8 cellular contexts compared by ENCODE assay signal in the genomic region with DNA sequence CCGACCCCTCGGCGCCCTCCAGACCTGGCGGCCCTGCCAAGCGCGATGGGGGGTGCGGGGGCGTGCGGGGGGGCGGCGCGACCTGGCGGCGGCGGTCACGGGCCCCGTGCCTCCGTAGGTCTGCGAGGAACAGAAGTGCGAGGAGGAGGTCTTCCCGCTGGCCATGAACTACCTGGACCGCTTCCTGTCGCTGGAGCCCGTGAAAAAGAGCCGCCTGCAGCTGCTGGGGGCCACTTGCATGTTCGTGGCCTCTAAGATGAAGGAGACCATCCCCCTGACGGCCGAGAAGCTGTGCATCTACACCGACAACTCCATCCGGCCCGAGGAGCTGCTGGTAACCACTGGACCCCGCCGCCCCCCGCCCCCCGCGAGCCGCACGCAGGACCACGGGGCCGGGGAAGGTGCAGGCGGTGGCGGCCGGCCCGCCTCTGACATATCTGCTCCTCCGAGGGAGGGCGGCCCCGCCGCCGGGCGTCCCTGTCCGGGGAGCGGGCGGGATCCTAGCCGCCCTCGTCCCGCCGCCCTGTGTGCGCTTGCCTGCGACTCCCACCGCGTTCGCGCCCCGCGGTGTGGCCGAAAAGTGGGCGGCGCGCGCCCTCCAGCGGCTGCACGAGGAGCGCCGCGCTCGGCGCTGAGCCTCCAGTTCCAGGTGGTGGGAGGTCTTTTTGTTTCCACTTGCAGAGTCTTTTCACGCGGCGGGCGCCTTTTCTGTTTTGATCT. TPM values are rescaled to one million over a fixed set of nuclear protein-coding genes. Genes with fewer than 3 reads are reported as not detected.
DNase-seq lines count a peak whose midpoint lies in the region; ATAC-seq and TF ChIP-seq lines count a peak whose summit lies in the region.

No MANE protein-coding gene starts in this region.

- H3K9me3 ChIP-seq in OCI-LY1 (ENCODE audit: low read length) (no peaks in the 10 kb centered on the region), esophagus (ENCODE audit: control insufficient read depth in 2 of 2, insufficient read depth in 1 of 2, low read depth in 1 of 2, low read length in 1 of 2) (no peaks in the 10 kb centered on the region), mucosa of stomach (ENCODE audit: control insufficient read depth, low read length) (no peaks in the 10 kb centered on the region)

- H4K20me1 ChIP-seq in OCI-LY1 (ENCODE audit: insufficient read depth, low read length) = no peaks in the 10 kb centered on the region

- CTCF ChIA-PET in GM10248 (lab: Yijun Ruan, JAX) = interaction anchor here (0.7 to 5.1 kb wide), 14 partner anchors 9 to 1346 kb away, joined by 3 to 62 read pairs (median 4); a partner anchor contains a TSS

- H3K4me3 ChIP-seq in OCI-LY1 (ENCODE audit: low read depth, low read length, poor library complexity, severe bottlenecking) = peak overlapping the region; percentile 45
- H3K4me3 ChIP-seq in esophagus (ENCODE audit: low read depth in 1 of 2, low read length in 2 of 2) = peak overlapping the region; percentile 85 to 88
- H3K4me3 ChIP-seq in mucosa of stomach (ENCODE audit: low read length) = peak overlapping the region; percentile 25

- WGBS in esophagus, 2 donors = 1% methylated on average over 51 to 81 of the region's 81 CpGs

- H3K9me2 ChIP-seq in OCI-LY1 (ENCODE audit: low read depth, low read length) = no peaks in the 10 kb centered on the region

- peak overlapping the region; percentile 65 for H3K4me2 ChIP-seq in OCI-LY1 (ENCODE audit: low read length)

- H3K27me3 ChIP-seq in OCI-LY1 (ENCODE audit: insufficient read depth, low read length) (no peaks in the 10 kb centered on the region), esophagus (ENCODE audit: control insufficient read depth in 1 of 2, insufficient read depth in 2 of 2, low read length in 2 of 2) (no peaks in the 10 kb centered on the region), mucosa of stomach (ENCODE audit: control insufficient read depth, insufficient read depth, low read length) (peaks cover 3% of the 10 kb centered on the region)

- DNase-seq in GM10248 (ENCODE audit: extremely low spot score) (peak; percentile 87), activated T-cell treated with anti-CD3 and anti-CD28 coated beads for 24 hours (ENCODE audit: low read depth) (peak; percentile 71)
- DNase-seq in stimulated activated CD8-positive, alpha-beta memory T cell treated with anti-CD3 and anti-CD28 coated beads, Interleukin-4, amount 100 ng/mL, for 24 hours (ENCODE audit: low read depth) = peak; percentile 68

- H3K36me3 ChIP-seq in OCI-LY1 (ENCODE audit: insufficient read depth, low read length) (no peaks in the 10 kb centered on the region), esophagus (ENCODE audit: control insufficient read depth in 2 of 2, insufficient read depth in 2 of 2, low read length in 1 of 2) (peaks cover 0 to 27% of the 10 kb centered on the region in 2 donors), mucosa of stomach (ENCODE audit: control insufficient read depth, insufficient read depth, low read length) (peaks cover 12% of the 10 kb centered on the region)

- H3K79me2 ChIP-seq in OCI-LY1 (ENCODE audit: insufficient read depth, low read length) = no peaks in the 10 kb centered on the region

- POLR2A ChIA-PET in GM10248 (lab: Yijun Ruan, JAX) = no interaction called here

- TF ChIP-seq CTCF in GM10248 (IDR thresholded peaks at IDR 0.05; ENCODE audit: control extremely low read depth, extremely low read depth, low read depth, missing control alignments) (peak; percentile 89), OCI-LY1 (IDR thresholded peaks at IDR 0.05; ENCODE audit: low read length) (peak; percentile 56)

- H3K27ac ChIP-seq in OCI-LY1 (ENCODE audit: low read depth, low read length, poor library complexity, severe bottlenecking) (no peak overlapping the region), esophagus (ENCODE audit: low read depth in 2 of 2, low read length in 1 of 2) (peak overlapping the region; percentile 78 to 84)

- no peak overlapping the region for H2AFZ ChIP-seq in OCI-LY1 (ENCODE audit: low read length)

- no peak overlapping the region for H3K9ac ChIP-seq in OCI-LY1 (ENCODE audit: low read length)
- peak overlapping the region; percentile 82 for H3K9ac ChIP-seq in mucosa of stomach (ENCODE audit: low read length)

- no peaks in the 10 kb centered on the region for H3F3A ChIP-seq in OCI-LY1 (ENCODE audit: insufficient read depth, low read length)

- peak; percentile 53 for ATAC-seq in HG03342 (IDR thresholded peaks at IDR 0.05; ENCODE audit: unreplicated experiment)
- no peak for ATAC-seq in GM18873 (IDR thresholded peaks at IDR 0.05; ENCODE audit: low FRiP score, unreplicated experiment)

- H3K4me1 ChIP-seq in OCI-LY1 (ENCODE audit: insufficient read depth, low read length, severe bottlenecking) (no peaks in the 10 kb centered on the region), esophagus (ENCODE audit: control insufficient read depth in 2 of 2, insufficient read depth in 2 of 2, low read length in 1 of 2) (peaks cover 1 to 13% of the 10 kb centered on the region in 2 donors), mucosa of stomach (ENCODE audit: control insufficient read depth, insufficient read depth, low read length) (peaks cover 36% of the 10 kb centered on the region)

RNA-seq across cellular contexts. Expression of a gene that starts 2.1 kb away (rescaled TPM):
- polyA plus RNA-seq in esophagus = 10 to 100 TPM; 45.1 to 48.5 TPM

RNA-seq across cellular contexts. Expression of a gene that starts 32.1 kb away (rescaled TPM):
- 10 to 100 TPM; 15.0 to 22.9 TPM for polyA plus RNA-seq in esophagus

Comparison
In these comparisons a context has a peak if more than half of its experiments do, and no peak if none do; other contexts are left out.
1. H3K4me3 ChIP-seq: peak in every context shown above with its lines; median percentile 86 in esophagus; 45 in OCI-LY1; 25 in mucosa of stomach.